Comparison of ENCODE assay signal across 15 cellular contexts in the genomic region with DNA sequence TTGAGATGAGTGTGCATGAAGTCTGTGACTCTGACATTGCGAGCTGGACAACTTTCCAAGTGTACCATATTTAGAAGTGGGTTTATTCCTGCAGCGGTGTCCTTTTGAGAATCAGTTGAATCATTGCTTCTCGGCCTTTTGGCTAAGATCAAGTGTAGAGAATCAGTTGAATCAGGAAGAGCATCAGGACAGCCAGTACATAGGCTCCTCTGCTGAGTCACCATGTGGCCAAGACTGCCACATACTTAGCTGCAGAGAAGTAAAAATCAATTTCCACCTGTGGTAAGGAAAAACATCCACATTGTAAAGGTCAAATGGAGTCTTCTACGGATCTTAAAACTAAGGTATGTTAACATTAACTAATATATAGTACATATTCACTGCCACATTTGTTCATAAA.
"Had no signal": no experiment of that assay in that cellular context is flagged by ENCODE, and none has a peak within 500 bp of the region (broad histone marks: within the 10 kb centered on the region; RNA-seq: fewer than 3 reads in every experiment).

No MANE protein-coding gene starts in this region.

- H3K4me3 ChIP-seq: body of pancreas, lower lobe of right lung, neural progenitor cell, transverse colon had no signal

- H3K4me3 Mint-ChIP-seq: activated CD8-positive, alpha-beta memory T cell treated with anti-CD3 and anti-CD28 coated beads, Interleukin-2, amount 10 ng/mL, durations not matched to agents 7 days and 5 days; activated naive CD4-positive, alpha-beta T cell treated with anti-CD3 and anti-CD28 coated beads, Interleukin-2, amount 50 U/mL, for 24 hours; activated T-cell treated with anti-CD3 and anti-CD28 coated beads, Interleukin-2, amount 50 U/mL, for 24 hours; central memory CD8-positive, alpha-beta T cell; neural progenitor cell had no signal

- H3K27ac Mint-ChIP-seq: activated CD8-positive, alpha-beta memory T cell treated with anti-CD3 and anti-CD28 coated beads, Interleukin-2, amount 10 ng/mL, durations not matched to agents 7 days and 5 days; activated naive CD4-positive, alpha-beta T cell treated with anti-CD3 and anti-CD28 coated beads, Interleukin-2, amount 50 U/mL, for 24 hours; activated T-cell treated with anti-CD3 and anti-CD28 coated beads, Interleukin-2, amount 50 U/mL, for 24 hours; neural progenitor cell had no signal

- ATAC-seq: activated CD8-positive, alpha-beta memory T cell treated with anti-CD3 and anti-CD28 coated beads, Interleukin-2, amount 10 ng/mL, durations not matched to agents 7 days and 5 days; body of pancreas; lower lobe of right lung had no signal

- H3K9me3 Mint-ChIP-seq: activated naive CD4-positive, alpha-beta T cell treated with anti-CD3 and anti-CD28 coated beads, Interleukin-2, amount 50 U/mL, for 24 hours; activated T-cell treated with anti-CD3 and anti-CD28 coated beads, Interleukin-2, amount 50 U/mL, for 24 hours; central memory CD8-positive, alpha-beta T cell; neural progenitor cell had no signal

- H3K36me3 Mint-ChIP-seq: activated CD8-positive, alpha-beta memory T cell treated with anti-CD3 and anti-CD28 coated beads, Interleukin-2, amount 10 ng/mL, durations not matched to agents 7 days and 5 days; activated naive CD4-positive, alpha-beta T cell treated with anti-CD3 and anti-CD28 coated beads, Interleukin-2, amount 50 U/mL, for 24 hours; neural progenitor cell had no signal

- DNase-seq: activated CD4-positive, alpha-beta T cell treated with anti-CD3 and anti-CD28 coated beads, Interleukin-2, amount 50 U/mL, for 48 hours; activated CD4-positive, CD25-positive, alpha-beta regulatory T cell treated with anti-CD3 and anti-CD28 coated beads, Interleukin-2, amount 50 U/mL, for 72 hours; activated CD8-positive, alpha-beta memory T cell treated with anti-CD3 and anti-CD28 coated beads, Interleukin-2, amount 10 ng/mL, durations not matched to agents 7 days and 5 days; activated effector memory CD4-positive, alpha-beta T cell treated with Interleukin-2 at 50 U/mL for 16 hours; activated T-cell treated with anti-CD3 and anti-CD28 coated beads, Interleukin-2, amount 50 U/mL, for 24 hours; body of pancreas; effector memory CD4-positive, alpha-beta T cell; hippocampal formation; lower lobe of right lung; midbrain; retina; transverse colon had no signal

- H3K27me3 Mint-ChIP-seq: activated CD8-positive, alpha-beta memory T cell treated with anti-CD3 and anti-CD28 coated beads, Interleukin-2, amount 10 ng/mL, durations not matched to agents 7 days and 5 days; activated T-cell treated with anti-CD3 and anti-CD28 coated beads, Interleukin-2, amount 50 U/mL, for 24 hours; central memory CD8-positive, alpha-beta T cell had no signal

- H3K4me1 Mint-ChIP-seq: activated CD8-positive, alpha-beta memory T cell treated with anti-CD3 and anti-CD28 coated beads, Interleukin-2, amount 10 ng/mL, durations not matched to agents 7 days and 5 days; activated naive CD4-positive, alpha-beta T cell treated with anti-CD3 and anti-CD28 coated beads, Interleukin-2, amount 50 U/mL, for 24 hours; central memory CD8-positive, alpha-beta T cell had no signal
